23 cellular contexts compared by ENCODE assay signal in the genomic region with DNA sequence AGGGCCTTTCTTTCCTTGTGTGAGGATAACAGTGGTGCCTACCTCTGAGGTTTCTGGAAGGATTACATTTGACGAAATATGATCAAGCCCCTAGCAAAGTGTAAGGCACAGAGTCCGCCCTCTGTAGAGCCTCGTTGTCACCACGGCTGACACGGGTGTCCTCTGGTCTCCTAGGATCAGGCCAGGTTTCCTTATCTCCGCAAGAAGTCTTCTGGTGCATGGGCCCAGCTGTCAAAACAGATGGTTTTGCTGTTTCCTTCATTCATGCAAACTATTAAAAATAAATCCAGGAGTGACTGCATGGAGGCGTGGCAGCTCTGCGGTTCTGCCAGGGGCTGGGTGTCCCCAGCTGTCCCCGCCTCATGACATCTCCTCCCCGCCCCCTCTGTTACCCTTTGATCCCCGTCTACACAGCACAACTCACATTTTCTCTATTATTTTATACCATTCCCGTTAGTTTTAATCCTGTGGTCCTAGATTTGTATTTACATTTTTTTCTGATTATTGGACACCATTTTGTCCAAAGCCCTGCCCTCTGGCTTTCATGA.
"Had no signal": no experiment of that assay in that cellular context is flagged by ENCODE, and none has a peak within 500 bp of the region (broad histone marks: within the 10 kb centered on the region; RNA-seq: fewer than 3 reads in every experiment).

No MANE protein-coding gene starts in this region.

- H3K4me1 ChIP-seq: left lung, tibial nerve had no signal

- DNase-seq: activated CD4-positive, alpha-beta T cell treated with anti-CD3 and anti-CD28 coated beads, Interleukin-2, amount 10 ng/mL, durations not matched to agents 7 days and 5 days; activated CD4-positive, CD25-positive, alpha-beta regulatory T cell treated with anti-CD3 and anti-CD28 coated beads, Interleukin-2, amount 50 U/mL, for 72 hours; activated CD8-positive, alpha-beta memory T cell treated with anti-CD3 and anti-CD28 coated beads, Interleukin-2, amount 10 ng/mL, durations not matched to agents 7 days and 5 days; activated CD8-positive, alpha-beta T cell treated with anti-CD3 and anti-CD28 coated beads for 36 hours; activated gamma-delta T cell; activated T-cell treated with anti-CD3 and anti-CD28 coated beads for 4 hours; effector CD4-positive, alpha-beta T cell; foreskin melanocyte; hippocampal formation; kidney glomerular epithelial cell; left lung; stimulated activated CD4-positive, alpha-beta T cell treated with anti-CD3 and anti-CD28 coated beads, Interleukin-1b, Interleukin-23, amount 100 ng/mL, for 48 hours; stimulated activated naive CD8-positive, alpha-beta T cell treated with anti-CD3 and anti-CD28 coated beads, Interleukin-15, amount 100 ng/mL, for 72 hours; T-helper 1 cell; WERI-Rb-1 had no signal

- H3K4me1 Mint-ChIP-seq: activated CD4-positive, alpha-beta T cell treated with anti-CD3 and anti-CD28 coated beads, Interleukin-2, amount 10 ng/mL, durations not matched to agents 7 days and 5 days; brain; mesothelial cell of epicardium; stimulated activated naive CD8-positive, alpha-beta T cell treated with anti-CD3 and anti-CD28 coated beads, Interleukin-15, amount 100 ng/mL, for 72 hours had no signal

- H3K27me3 ChIP-seq: left lung, tibial nerve had no signal

- H3K4me3 ChIP-seq: left lung, lung, skin epidermis, tibial nerve had no signal

- H3K36me3 ChIP-seq: left lung, tibial nerve, WERI-Rb-1 had no signal

- ATAC-seq: activated CD8-positive, alpha-beta memory T cell treated with anti-CD3 and anti-CD28 coated beads, Interleukin-2, amount 10 ng/mL, durations not matched to agents 7 days and 5 days; activated CD8-positive, alpha-beta T cell treated with anti-CD3 and anti-CD28 coated beads for 36 hours; activated naive CD4-positive, alpha-beta T cell treated with anti-CD3 and anti-CD28 coated beads, Interleukin-2, amount 50 U/mL, for 72 hours; left lung; stimulated activated naive CD8-positive, alpha-beta T cell treated with anti-CD3 and anti-CD28 coated beads, Interleukin-15, amount 100 ng/mL, for 72 hours had no signal

- H3K27me3 Mint-ChIP-seq: brain; dendritic cell treated with granulocyte-macrophage colony-stimulating factor and Interleukin-4, amounts not matched to agents 40 ng/mL and 50 ng/mL, for 4 days; stimulated activated naive CD8-positive, alpha-beta T cell treated with anti-CD3 and anti-CD28 coated beads, Interleukin-15, amount 100 ng/mL, for 72 hours had no signal

- H3K4me3 Mint-ChIP-seq: activated CD4-positive, alpha-beta T cell treated with anti-CD3 and anti-CD28 coated beads, Interleukin-2, amount 10 ng/mL, durations not matched to agents 7 days and 5 days; activated CD8-positive, alpha-beta memory T cell treated with anti-CD3 and anti-CD28 coated beads, Interleukin-2, amount 10 ng/mL, durations not matched to agents 7 days and 5 days; activated CD8-positive, alpha-beta T cell treated with anti-CD3 and anti-CD28 coated beads for 36 hours; activated T-helper 1 cell treated with anti-CD3 and anti-CD28 coated beads, Interleukin-12 subunit alpha, Interleukin-12 subunit beta, Interleukin-2, Interleukin-4 antibody, amounts not matched to agents 30 ng/mL and 10 ng/mL and 1 ng/mL, durations not matched to agents 14 hours and 24 hours and 36 hours; brain; dendritic cell treated with granulocyte-macrophage colony-stimulating factor and Interleukin-4, amounts not matched to agents 40 ng/mL and 50 ng/mL, for 4 days; mesothelial cell of epicardium; stimulated activated naive CD8-positive, alpha-beta T cell treated with anti-CD3 and anti-CD28 coated beads, Interleukin-15, amount 100 ng/mL, for 72 hours had no signal

- H3K27ac ChIP-seq: left lung, skin epidermis, tibial nerve, WERI-Rb-1 had no signal

- H3K27ac Mint-ChIP-seq: activated CD4-positive, alpha-beta T cell treated with anti-CD3 and anti-CD28 coated beads, Interleukin-2, amount 10 ng/mL, durations not matched to agents 7 days and 5 days; activated CD8-positive, alpha-beta memory T cell treated with anti-CD3 and anti-CD28 coated beads, Interleukin-2, amount 10 ng/mL, durations not matched to agents 7 days and 5 days; activated CD8-positive, alpha-beta T cell treated with anti-CD3 and anti-CD28 coated beads for 36 hours; activated T-helper 1 cell treated with anti-CD3 and anti-CD28 coated beads, Interleukin-12 subunit alpha, Interleukin-12 subunit beta, Interleukin-2, Interleukin-4 antibody, amounts not matched to agents 30 ng/mL and 10 ng/mL and 1 ng/mL, durations not matched to agents 14 hours and 24 hours and 36 hours; dendritic cell treated with granulocyte-macrophage colony-stimulating factor and Interleukin-4, amounts not matched to agents 40 ng/mL and 50 ng/mL, for 4 days; mesothelial cell of epicardium; stimulated activated naive CD8-positive, alpha-beta T cell treated with anti-CD3 and anti-CD28 coated beads, Interleukin-15, amount 100 ng/mL, for 72 hours had no signal
